17 cellular contexts compared by ENCODE assay signal in genomic region chr1:6503884-6504602, GRCh38. TPM values are rescaled to one million over a fixed set of nuclear protein-coding genes. Genes with fewer than 3 reads are reported as not detected.
A peak's percentile ranks its signal among the peaks of the same experiment; 100 is the strongest.
DNase-seq lines count a peak whose midpoint lies in the region; ATAC-seq and TF ChIP-seq lines count a peak whose summit lies in the region.
"Had no signal": no experiment of that assay in that cellular context is flagged by ENCODE, and none has a peak within 500 bp of the region (broad histone marks: within the 10 kb centered on the region; RNA-seq: fewer than 3 reads in every experiment).

No MANE protein-coding gene starts in this region.

- TF ChIP-seq CTCF in SK-N-SH (IDR thresholded peaks at IDR 0.05) (no peak), neural progenitor cell (IDR thresholded peaks at IDR 0.05) (no peak), sigmoid colon (IDR thresholded peaks at IDR 0.05) (no peak)

- TF ChIP-seq EP300 in SK-N-SH (IDR thresholded peaks at IDR 0.05; ENCODE audit: borderline replicate concordance in 1 of 2, low read depth in 1 of 2, low read length in 1 of 2) (no peak), sigmoid colon (IDR thresholded peaks at IDR 0.05) (no peak)

- no peaks in the 10 kb centered on the region for H3K36me3 Mint-ChIP-seq in dendritic cell treated with granulocyte-macrophage colony-stimulating factor and Interleukin-4, amounts not matched to agents 40 ng/mL and 50 ng/mL, for 4 days (ENCODE audit: low read depth)
- H3K36me3 Mint-ChIP-seq in neural progenitor cell: no peaks in the 10 kb centered on the region
- H3K36me3 Mint-ChIP-seq: CD4-positive, alpha-beta memory T cell had no signal

- no peak overlapping the region for H3K4me3 Mint-ChIP-seq in dendritic cell treated with granulocyte-macrophage colony-stimulating factor and Interleukin-4, amounts not matched to agents 40 ng/mL and 50 ng/mL, for 4 days
- H3K4me3 Mint-ChIP-seq in neural progenitor cell: peak overlapping the region; percentile 62
- H3K4me3 Mint-ChIP-seq: CD4-positive, alpha-beta memory T cell; GM23338 had no signal

- H3K9ac ChIP-seq in SK-N-SH (no peak overlapping the region), neural progenitor cell (no peak overlapping the region)

- peaks cover 73% of the 10 kb centered on the region for H3K4me1 Mint-ChIP-seq in dendritic cell treated with granulocyte-macrophage colony-stimulating factor and Interleukin-4, amounts not matched to agents 40 ng/mL and 50 ng/mL, for 4 days (ENCODE audit: low read depth)
- peaks cover 23% of the 10 kb centered on the region for H3K4me1 Mint-ChIP-seq in neural progenitor cell

- H3F3A ChIP-seq in SK-N-SH (replicated peaks; ENCODE audit: insufficient read depth) (no peaks in the 10 kb centered on the region), neural progenitor cell (ENCODE audit: low read depth) (no peaks in the 10 kb centered on the region)

- H4K20me1 ChIP-seq in SK-N-SH (ENCODE audit: insufficient read depth): no peaks in the 10 kb centered on the region
- no peaks in the 10 kb centered on the region for H4K20me1 ChIP-seq in neural progenitor cell (ENCODE audit: low read depth)

- CTCF ChIA-PET in SK-N-SH (lab: Yijun Ruan, JAX): interaction anchor here (0.8 to 17.4 kb wide), 4 partner anchors 8 to 20 kb away, joined by 3 to 211 read pairs (median 5); partner anchors contain the start of gene PLEKHG5

- WGBS in SK-N-SH (ENCODE audit: low lambda C conversion rate): 89% methylated on average over 9 of the region's 20 CpGs
- WGBS in sigmoid colon, 2 donors: 82 to 85% methylated on average over 20 of the region's 20 CpGs

- H3K27ac Mint-ChIP-seq in dendritic cell treated with granulocyte-macrophage colony-stimulating factor and Interleukin-4, amounts not matched to agents 40 ng/mL and 50 ng/mL, for 4 days: peak overlapping the region; percentile 2
- H3K27ac Mint-ChIP-seq in neural progenitor cell: peak overlapping the region; percentile 82
- H3K27ac Mint-ChIP-seq: CD4-positive, alpha-beta memory T cell; GM23338 had no signal

- in situ Hi-C loops in KBM-7 (cut with MboI; ENCODE audit: low pct_unique_long_range_greater_than_20kb, low sequenced_read_pairs): no loop called here

- H3K4me3 ChIP-seq in SK-N-SH (ENCODE audit: low read depth in 2 of 2, low read length in 1 of 2) (no peak overlapping the region), neural progenitor cell (no peak overlapping the region), sigmoid colon (no peak overlapping the region)
- H3K4me3 ChIP-seq: GM23338, HAP-1 had no signal

- TF ChIP-seq POLR2A in sigmoid colon (IDR thresholded peaks at IDR 0.05): no peak

- TF ChIP-seq RAD21 in SK-N-SH (IDR thresholded peaks at IDR 0.05; ENCODE audit: low read length): no peak

- POLR2A ChIA-PET in SK-N-SH (lab: Yijun Ruan, JAX): interaction anchor here (0.9 to 2.2 kb wide), 2 partner anchors 16 to 18 kb away, joined by 5 to 8 read pairs; no protein-coding TSS in a partner anchor

- H3K9me3 ChIP-seq in SK-N-SH (no peaks in the 10 kb centered on the region), neural progenitor cell (ENCODE audit: low read depth) (no peaks in the 10 kb centered on the region), sigmoid colon (no peaks in the 10 kb centered on the region)
- H3K9me3 ChIP-seq: HAP-1 had no signal

- ATAC-seq in SK-N-SH treated with all-trans-retinoic acid at 6 μM for 48 hours (no peak), HG03342 (IDR thresholded peaks at IDR 0.05; ENCODE audit: unreplicated experiment) (no peak)
- ATAC-seq: GM23338 had no signal

- H3K27me3 ChIP-seq in SK-N-SH (ENCODE audit: insufficient read depth) (no peaks in the 10 kb centered on the region), neural progenitor cell (peaks cover 3% of the 10 kb centered on the region), sigmoid colon (peaks cover 0 to 4% (median 0%) of the 10 kb centered on the region in 3 donors)

- H3K27ac ChIP-seq in SK-N-SH (ENCODE audit: low read depth in 2 of 2, low read length in 1 of 2): no peak overlapping the region
- H3K27ac ChIP-seq in neural progenitor cell: no peak overlapping the region
- no peak overlapping the region for H3K27ac ChIP-seq in sigmoid colon
- H3K27ac ChIP-seq: 22Rv1 had no signal

- H3K9me3 Mint-ChIP-seq in dendritic cell treated with granulocyte-macrophage colony-stimulating factor and Interleukin-4, amounts not matched to agents 40 ng/mL and 50 ng/mL, for 4 days: no peaks in the 10 kb centered on the region
- no peaks in the 10 kb centered on the region for H3K9me3 Mint-ChIP-seq in neural progenitor cell
- H3K9me3 Mint-ChIP-seq: CD4-positive, alpha-beta memory T cell; GM23338 had no signal

- intact Hi-C loops in dendritic cell treated with granulocyte-macrophage colony-stimulating factor and Interleukin-4, amounts not matched to agents 40 ng/mL and 50 ng/mL, for 4 days (cut with micrococcal nuclease): no loop called here
- intact Hi-C loops in sigmoid colon (cut with DNase I): no loop called here

- H3K4me2 ChIP-seq in SK-N-SH: no peak overlapping the region
- no peak overlapping the region for H3K4me2 ChIP-seq in neural progenitor cell
- H3K4me2 ChIP-seq: GM23338 had no signal

- H2AFZ ChIP-seq in SK-N-SH (ENCODE audit: low read depth): no peak overlapping the region
- H2AFZ ChIP-seq in neural progenitor cell (replicated peaks): no peak overlapping the region
- H2AFZ ChIP-seq: GM23338 had no signal

- H3K79me2 ChIP-seq in SK-N-SH (ENCODE audit: insufficient read depth) (no peaks in the 10 kb centered on the region), neural progenitor cell (ENCODE audit: low read depth) (no peaks in the 10 kb centered on the region)

- H3K9me2 ChIP-seq in SK-N-SH: no peaks in the 10 kb centered on the region

- H3K4me1 ChIP-seq in SK-N-SH (ENCODE audit: control insufficient read depth in 1 of 2, insufficient read depth in 2 of 2, low read depth in 1 of 2, low read length in 1 of 2): peaks cover 0 to 84% of the 10 kb centered on the region in 2 experiments; a peak in 2 of 4 replicates
- peaks cover 5% of the 10 kb centered on the region for H3K4me1 ChIP-seq in neural progenitor cell
- H3K4me1 ChIP-seq in sigmoid colon: no peaks in the 10 kb centered on the region
- H3K4me1 ChIP-seq: HAP-1 had no signal

- H3K27me3 Mint-ChIP-seq in dendritic cell treated with granulocyte-macrophage colony-stimulating factor and Interleukin-4, amounts not matched to agents 40 ng/mL and 50 ng/mL, for 4 days: peaks cover 46% of the 10 kb centered on the region
- H3K27me3 Mint-ChIP-seq in neural progenitor cell (ENCODE audit: insufficient read depth, low read depth): peaks cover 9% of the 10 kb centered on the region

- H3K36me3 ChIP-seq in SK-N-SH (replicated peaks in 1 of 2; ENCODE audit: control insufficient read depth in 1 of 2, insufficient read depth in 2 of 2, low read length in 1 of 2): no peaks in the 10 kb centered on the region
- no peaks in the 10 kb centered on the region for H3K36me3 ChIP-seq in neural progenitor cell
- H3K36me3 ChIP-seq in sigmoid colon: no peaks in the 10 kb centered on the region
- H3K36me3 ChIP-seq: HAP-1 had no signal

- DNase-seq in SK-N-SH (peak; percentile 32), neural progenitor cell (ENCODE audit: low spot score) (no peak), sigmoid colon (peak; percentile 60), KBM-7 (no peak), inferior parietal cortex (ENCODE audit: extremely low spot score) (no peak)
- DNase-seq: C1 segment of cervical spinal cord; CD4-positive, alpha-beta memory T cell; DMS153; DMS79 treated with DMSO at 0.1 percent for 48 hours; EL had no signal

TF ChIP-seq in SK-N-SH, 30 proteins besides CTCF, POLR2A, EP300 and RAD21 (continues in another document):
- TF ChIP-seq SMC3 (IDR thresholded peaks at IDR 0.05; ENCODE audit: low read depth, low read length): no peak
- TF ChIP-seq ELF1 (IDR thresholded peaks at IDR 0.05): no peak
- TF ChIP-seq TCF12 (IDR thresholded peaks at IDR 0.05): no peak
- no peak for TF ChIP-seq MEF2A (IDR thresholded peaks at IDR 0.05; ENCODE audit: borderline replicate concordance, low read depth)
- no peak for TF ChIP-seq FOXM1 (IDR thresholded peaks at IDR 0.05; ENCODE audit: low read depth)
- TF ChIP-seq RFX5 (IDR thresholded peaks at IDR 0.05; ENCODE audit: low read length): no peak
- no peak for TF ChIP-seq FOXJ3 (CRISPR knock-in tag; IDR thresholded peaks at IDR 0.05)

TF ChIP-seq in SK-N-SH treated with all-trans-retinoic acid at 6 μM for 48 hours, 23 proteins besides CTCF, POLR2A, EP300 and RAD21 (continues in another document):
- TF ChIP-seq GLIS3 (CRISPR knock-in tag; IDR thresholded peaks at IDR 0.05) (no peak), OSR1 (CRISPR knock-in tag; IDR thresholded peaks at IDR 0.05) (no peak), ZFP30 (CRISPR knock-in tag; IDR thresholded peaks at IDR 0.05) (no peak), TOX (CRISPR knock-in tag; IDR thresholded peaks at IDR 0.05; ENCODE audit: borderline replicate concordance) (no peak), ISL1 (CRISPR knock-in tag; IDR thresholded peaks at IDR 0.05) (no peak), PPARA (CRISPR knock-in tag; IDR thresholded peaks at IDR 0.05; ENCODE audit: borderline replicate concordance) (no peak), SNAI2 (CRISPR knock-in tag; IDR thresholded peaks at IDR 0.05) (no peak)

RNA-seq across cellular contexts. Expression of gene PLEKHG5, which starts 12.6 kb away (rescaled TPM):
- polyA plus RNA-seq in SK-N-SH (2012; rRNA removed): 14.7 and 14.9 TPM in 2 replicates
- 3.4 and 5.7 TPM in 2 replicates for polyA plus RNA-seq in SK-N-SH (2012; cell fraction: cytosol; rRNA removed)
- 86.5 and 98.6 TPM in 2 replicates for polyA plus RNA-seq in SK-N-SH (2012; cell fraction: nucleus; rRNA removed)
- total RNA-seq in neural progenitor cell (ENCODE audit: low replicate concordance): 7.4 and 25.9 TPM in 2 replicates
- 1 to 10 TPM; 2.5 to 7.5 (median 5.2) TPM for total RNA-seq in sigmoid colon
- polyA plus RNA-seq in sigmoid colon: 10 to 100 TPM in 1 of 3 donors, 1 to 10 TPM in 2; 4.2 to 18.8 (median 5.4) TPM

RNA-seq across cellular contexts. Expression of gene TNFRSF25, which starts 38.1 kb away (rescaled TPM):
- polyA plus RNA-seq in SK-N-SH (2012; rRNA removed) (20.8 TPM in 2 replicates), sigmoid colon (10 to 100 TPM in 1 of 3 donors, 1 to 10 TPM in 2; 3.5 to 65.9 (median 7.8) TPM)
- polyA plus RNA-seq in SK-N-SH (2012; cell fraction: cytosol; rRNA removed): 2.6 and 5.2 TPM in 2 replicates
- 170 and 223 TPM in 2 replicates for polyA plus RNA-seq in SK-N-SH (2012; cell fraction: nucleus; rRNA removed)
- total RNA-seq in neural progenitor cell (ENCODE audit: low replicate concordance) (15.6 and 23.7 TPM in 2 replicates), sigmoid colon (10 to 100 TPM in 1 of 4 donors, 1 to 10 TPM in 3; 2.5 to 11.6 (median 5.5) TPM)

RNA-seq across cellular contexts. Expression of gene NOL9, which starts 50.3 kb away (rescaled TPM):
- polyA plus RNA-seq in SK-N-SH (2012; rRNA removed) (7.1 and 7.9 TPM in 2 replicates), sigmoid colon (1 to 10 TPM; 1.2 to 9.1 (median 1.8) TPM)
- 7.0 and 7.7 TPM in 2 replicates for polyA plus RNA-seq in SK-N-SH (2012; cell fraction: cytosol; rRNA removed)
- polyA plus RNA-seq in SK-N-SH (2012; cell fraction: nucleus; rRNA removed): 12.4 and 18.8 TPM in 2 replicates
- total RNA-seq in neural progenitor cell (ENCODE audit: low replicate concordance) (28.1 and 48.0 TPM in 2 replicates), sigmoid colon (10 to 100 TPM; 17.3 to 29.6 (median 20.7) TPM)

RNA-seq across cellular contexts. Expression of gene TAS1R1, which starts 51.1 kb away (rescaled TPM):
- polyA plus RNA-seq in SK-N-SH (2012; rRNA removed) (not detected in 2 replicates), sigmoid colon (under 1 TPM in 1 of 3 donors, not detected in 2; 0.10 TPM)
- 0.03 TPM in 1 of 2 replicates, not detected in the other for polyA plus RNA-seq in SK-N-SH (2012; cell fraction: cytosol; rRNA removed)
- 0.05 TPM in 2 replicates for polyA plus RNA-seq in SK-N-SH (2012; cell fraction: nucleus; rRNA removed)
- total RNA-seq in neural progenitor cell (ENCODE audit: low replicate concordance) (not detected in 2 replicates), sigmoid colon (under 1 TPM in 1 of 4 donors, not detected in 3; 0.36 TPM)
- total RNA-seq: A673; CD4-positive, alpha-beta memory T cell; GM23338 had no signal
- polyA plus RNA-seq: CD4-positive, alpha-beta memory T cell had no signal

Comparison
In these comparisons a context has a peak if more than half of its experiments do, and no peak if none do; other contexts are left out.
1. DNase-seq: peak in SK-N-SH (single experiment) and sigmoid colon (single experiment); none in neural progenitor cell (single experiment), KBM-7 (single experiment) and inferior parietal cortex (single experiment).